In genomic region chr12:60724984-60725383, GRCh38 we compare ENCODE assay signal across 9 cellular contexts.
"Had no signal": no experiment of that assay in that cellular context is flagged by ENCODE, and none has a peak within 500 bp of the region (broad histone marks: within the 10 kb centered on the region; RNA-seq: fewer than 3 reads in every experiment).

No MANE protein-coding gene starts in this region.

- H3K36me3 ChIP-seq: HAP-1 had no signal

- H3K4me3 ChIP-seq: GM23248, HAP-1, K562 had no signal

- ATAC-seq: HCT116, K562 had no signal

- FAIRE-seq: HTR-8/SVneo, K562 had no signal

- DNase-seq: GM23248, GOT3, H7, HFFc6, IMR-90 had no signal

- H2AFZ ChIP-seq: GM23248 had no signal

- H3K4me1 ChIP-seq: HAP-1 had no signal

- H3K9ac ChIP-seq: GM23248 had no signal

- H3K9me3 ChIP-seq: HAP-1 had no signal

- H3K27ac ChIP-seq: GM23248 had no signal
